ENCODE assay signal across 34 cellular contexts in genomic region chr17:41627316-41628072, GRCh38. TPM values are rescaled to one million over a fixed set of nuclear protein-coding genes. Genes with fewer than 3 reads are reported as not detected.
DNase-seq lines count a peak whose midpoint lies in the region; ATAC-seq and TF ChIP-seq lines count a peak whose summit lies in the region.
"Had no signal": no experiment of that assay in that cellular context is flagged by ENCODE, and none has a peak within 500 bp of the region (broad histone marks: within the 10 kb centered on the region; RNA-seq: fewer than 3 reads in every experiment).

No MANE protein-coding gene starts in this region.

- H4K20me1 ChIP-seq in GM23338 (replicated peaks; ENCODE audit: insufficient read depth) = no peaks in the 10 kb centered on the region
- H4K20me1 ChIP-seq in osteoblast (ENCODE audit: insufficient read depth, low read length) = no peaks in the 10 kb centered on the region
- H4K20me1 ChIP-seq: BLaER1 had no signal

- CTCF ChIA-PET in RWPE1 (lab: Yijun Ruan, JAX) = no interaction called here

- peaks cover 21% of the 10 kb centered on the region for H3K4me1 Mint-ChIP-seq in GM23338
- H3K4me1 Mint-ChIP-seq: activated CD8-positive, alpha-beta memory T cell treated with anti-CD3 and anti-CD28 coated beads, Interleukin-2, amount 10 ng/mL, durations not matched to agents 7 days and 5 days; activated naive CD4-positive, alpha-beta T cell treated with anti-CD3 and anti-CD28 coated beads, Interleukin-2, amount 50 U/mL, for 24 hours had no signal

- H3K27me3 ChIP-seq in GM23338 (ENCODE audit: insufficient read depth) (no peaks in the 10 kb centered on the region), osteoblast (ENCODE audit: insufficient read depth, low read length) (no peaks in the 10 kb centered on the region)
- H3K27me3 ChIP-seq in effector memory CD4-positive, alpha-beta T cell (replicated peaks; ENCODE audit: control insufficient read depth, insufficient read depth, low read length, poor library complexity, severe bottlenecking) = no peaks in the 10 kb centered on the region
- H3K27me3 ChIP-seq: BLaER1, breast epithelium, colonic mucosa, MG63 had no signal

- H3K27ac ChIP-seq in GM23338 (ENCODE audit: low read depth) (no peak overlapping the region), RWPE1 (peak overlapping the region; percentile 100), epithelial cell of prostate (peak overlapping the region; percentile 100), osteoblast (ENCODE audit: low read depth, low read length) (no peak overlapping the region)
- no peak overlapping the region for H3K27ac ChIP-seq in effector memory CD4-positive, alpha-beta T cell (ENCODE audit: insufficient read depth, low read length, poor library complexity, severe bottlenecking)
- H3K27ac ChIP-seq: BLaER1, breast epithelium, colonic mucosa, esophagus muscularis mucosa had no signal

- no peaks in the 10 kb centered on the region for H3K9me2 ChIP-seq in GM23338 (ENCODE audit: insufficient read depth)

- H3K4me1 ChIP-seq in GM23338 (ENCODE audit: insufficient read depth) (peaks cover 6% of the 10 kb centered on the region; the same call in 1 of the 2 replicates), osteoblast (ENCODE audit: insufficient read depth, low read length) (peaks cover 9% of the 10 kb centered on the region)
- H3K4me1 ChIP-seq in effector memory CD4-positive, alpha-beta T cell (ENCODE audit: control insufficient read depth, insufficient read depth, low read length, poor library complexity, severe bottlenecking) = no peaks in the 10 kb centered on the region
- H3K4me1 ChIP-seq: breast epithelium, colonic mucosa, esophagus muscularis mucosa had no signal

- H3K9me3 Mint-ChIP-seq in GM23338 = no peaks in the 10 kb centered on the region
- H3K9me3 Mint-ChIP-seq: activated naive CD4-positive, alpha-beta T cell treated with anti-CD3 and anti-CD28 coated beads, Interleukin-2, amount 50 U/mL, for 24 hours; naive thymus-derived CD4-positive, alpha-beta T cell had no signal

- H3K36me3 Mint-ChIP-seq in GM23338 (ENCODE audit: low read depth) = no peaks in the 10 kb centered on the region
- H3K36me3 Mint-ChIP-seq: activated CD8-positive, alpha-beta memory T cell treated with anti-CD3 and anti-CD28 coated beads, Interleukin-2, amount 10 ng/mL, durations not matched to agents 7 days and 5 days; activated naive CD4-positive, alpha-beta T cell treated with anti-CD3 and anti-CD28 coated beads, Interleukin-2, amount 50 U/mL, for 24 hours; naive thymus-derived CD4-positive, alpha-beta T cell had no signal

- no peak overlapping the region; the same call in 2 of the 3 replicates for H3K4me3 Mint-ChIP-seq in GM23338
- H3K4me3 Mint-ChIP-seq: activated CD8-positive, alpha-beta memory T cell treated with anti-CD3 and anti-CD28 coated beads, Interleukin-2, amount 10 ng/mL, durations not matched to agents 7 days and 5 days; activated naive CD4-positive, alpha-beta T cell treated with anti-CD3 and anti-CD28 coated beads, Interleukin-2, amount 50 U/mL, for 24 hours; naive thymus-derived CD4-positive, alpha-beta T cell had no signal

- POLR2A ChIA-PET in RWPE1 (lab: Yijun Ruan, JAX; ENCODE audit: low non-redundant PET) = no interaction called here

- H3K36me3 ChIP-seq in GM23338 (ENCODE audit: insufficient read depth) = no peaks in the 10 kb centered on the region
- H3K36me3 ChIP-seq in osteoblast (ENCODE audit: insufficient read depth, low read length) = no peaks in the 10 kb centered on the region
- no peaks in the 10 kb centered on the region for H3K36me3 ChIP-seq in effector memory CD4-positive, alpha-beta T cell (ENCODE audit: control insufficient read depth, insufficient read depth, low read length)
- H3K36me3 ChIP-seq: BLaER1, breast epithelium, colonic mucosa, esophagus muscularis mucosa, MG63 had no signal

- no peaks in the 10 kb centered on the region for H3F3A ChIP-seq in GM23338 (replicated peaks; ENCODE audit: low read depth)

- no peak overlapping the region; the same call in 1 of the 2 replicates for H3K27ac Mint-ChIP-seq in GM23338
- H3K27ac Mint-ChIP-seq: activated CD8-positive, alpha-beta memory T cell treated with anti-CD3 and anti-CD28 coated beads, Interleukin-2, amount 10 ng/mL, durations not matched to agents 7 days and 5 days; activated naive CD4-positive, alpha-beta T cell treated with anti-CD3 and anti-CD28 coated beads, Interleukin-2, amount 50 U/mL, for 24 hours; naive thymus-derived CD4-positive, alpha-beta T cell had no signal

- H3K79me2 ChIP-seq in GM23338 (replicated peaks; ENCODE audit: insufficient read depth) = no peaks in the 10 kb centered on the region
- H3K79me2 ChIP-seq in osteoblast (ENCODE audit: insufficient read depth, low read length) = no peaks in the 10 kb centered on the region

- H3K4me2 ChIP-seq in GM23338 (no peak overlapping the region), osteoblast (ENCODE audit: insufficient read depth, low read length) (no peak overlapping the region)
- H3K4me2 ChIP-seq: BLaER1 had no signal

- DNase-seq in GM23338 (ENCODE audit: low spot score) (peak; percentile 23), RWPE1 (ENCODE audit: low spot score) (no peak), epithelial cell of prostate (ENCODE audit: low read depth, low spot score) (no peak), osteoblast (ENCODE audit: insufficient read length, low spot score, missing footprints) (peak; percentile 67), DMS153 (lab: John Stamatoyannopoulos, UW) (no peak)
- DNase-seq in effector memory CD4-positive, alpha-beta T cell = no peak
- DNase-seq in activated CD4-positive, CD25-positive, alpha-beta regulatory T cell treated with anti-CD3 and anti-CD28 coated beads, Interleukin-2, amount 50 U/mL, for 72 hours = no peak
- DNase-seq: activated CD4-positive, alpha-beta T cell treated with anti-CD3 and anti-CD28 coated beads, Interleukin-2, amount 50 U/mL, for 1 hour; activated CD8-positive, alpha-beta memory T cell treated with anti-CD3 and anti-CD28 coated beads, Interleukin-2, amount 10 ng/mL, durations not matched to agents 7 days and 5 days; amygdala; colonic mucosa; DMS79 treated with DMSO at 0.1 percent for 48 hours; KG1; MG63; midbrain; naive thymus-derived CD4-positive, alpha-beta T cell; NCI-H1436; NCI-H2107; NCI-H774; SHP77; small intestine; stimulated activated CD4-positive, alpha-beta T cell treated with anti-CD3 and anti-CD28 coated beads, Interleukin-2, amount 100 ng/mL, for 24 hours; T1000; trophoblast cell had no signal

- H3K27me3 Mint-ChIP-seq in GM23338 (ENCODE audit: insufficient read depth, low read depth, poor library complexity) = peaks cover 17% of the 10 kb centered on the region
- H3K27me3 Mint-ChIP-seq: activated CD8-positive, alpha-beta memory T cell treated with anti-CD3 and anti-CD28 coated beads, Interleukin-2, amount 10 ng/mL, durations not matched to agents 7 days and 5 days; activated naive CD4-positive, alpha-beta T cell treated with anti-CD3 and anti-CD28 coated beads, Interleukin-2, amount 50 U/mL, for 24 hours had no signal

- no peak overlapping the region for H2AFZ ChIP-seq in GM23338
- no peak overlapping the region for H2AFZ ChIP-seq in osteoblast (ENCODE audit: low read length)

- peak in 1 of 2 experiments; percentile 55; a peak in 2 of 4 replicates for TF ChIP-seq CTCF in GM23338 (conservative IDR thresholded peaks at IDR 0.05; ENCODE audit: low read depth in 2 of 2)
- no peak for TF ChIP-seq CTCF in RWPE1 (conservative IDR thresholded peaks at IDR 0.05; ENCODE audit: low read depth)
- no peak for TF ChIP-seq CTCF in osteoblast (IDR thresholded peaks at IDR 0.05; ENCODE audit: extremely low read depth, low read depth, low read length)

- H3K4me3 ChIP-seq in GM23338 (no peak overlapping the region), osteoblast (ENCODE audit: insufficient read depth, low read length) (no peak overlapping the region)
- no peak overlapping the region for H3K4me3 ChIP-seq in effector memory CD4-positive, alpha-beta T cell (ENCODE audit: insufficient read depth, low read depth, low read length, poor library complexity, severe bottlenecking)
- H3K4me3 ChIP-seq: BLaER1, breast epithelium, colonic mucosa, esophagus muscularis mucosa, MG63 had no signal

- ATAC-seq in GM23338 (peak; percentile 43; the same call in 2 of the 3 replicates), HG02973 (IDR thresholded peaks at IDR 0.05; ENCODE audit: unreplicated experiment) (no peak)
- ATAC-seq: activated CD8-positive, alpha-beta memory T cell treated with anti-CD3 and anti-CD28 coated beads, Interleukin-2, amount 10 ng/mL, durations not matched to agents 7 days and 5 days; HCT116; left lobe of liver; naive thymus-derived CD4-positive, alpha-beta T cell had no signal

- H3K9me3 ChIP-seq in osteoblast (ENCODE audit: low read depth, low read length) = no peaks in the 10 kb centered on the region
- no peaks in the 10 kb centered on the region for H3K9me3 ChIP-seq in effector memory CD4-positive, alpha-beta T cell (ENCODE audit: control insufficient read depth, low read length)
- H3K9me3 ChIP-seq: BLaER1, breast epithelium, colonic mucosa, esophagus muscularis mucosa had no signal

TF ChIP-seq in GM23338, 12 proteins besides CTCF, POLR2A, EP300 and RAD21 (continues in another document):
- TF ChIP-seq, protein P1, sequence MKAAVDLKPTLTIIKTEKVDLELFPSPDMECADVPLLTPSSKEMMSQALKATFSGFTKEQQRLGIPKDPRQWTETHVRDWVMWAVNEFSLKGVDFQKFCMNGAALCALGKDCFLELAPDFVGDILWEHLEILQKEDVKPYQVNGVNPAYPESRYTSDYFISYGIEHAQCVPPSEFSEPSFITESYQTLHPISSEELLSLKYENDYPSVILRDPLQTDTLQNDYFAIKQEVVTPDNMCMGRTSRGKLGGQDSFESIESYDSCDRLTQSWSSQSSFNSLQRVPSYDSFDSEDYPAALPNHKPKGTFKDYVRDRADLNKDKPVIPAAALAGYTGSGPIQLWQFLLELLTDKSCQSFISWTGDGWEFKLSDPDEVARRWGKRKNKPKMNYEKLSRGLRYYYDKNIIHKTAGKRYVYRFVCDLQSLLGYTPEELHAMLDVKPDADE (IDR thresholded peaks at IDR 0.05) = no peak
- TF ChIP-seq NANOG (IDR thresholded peaks at IDR 0.05; ENCODE audit: borderline replicate concordance) (no peak), EZH2phosphoT487 (IDR thresholded peaks at IDR 0.05; ENCODE audit: unreplicated experiment) (no peak), STAT1 (IDR thresholded peaks at IDR 0.05; ENCODE audit: unreplicated experiment) (no peak)

RNA-seq across cellular contexts. Expression of gene KRT17, which starts 3.1 kb away (rescaled TPM):
- 0.63 TPM in 1 of 2 replicates, not detected in the other for total RNA-seq in GM23338 (2014; rRNA removed; shearing (Covaris generic))
- 1.8 TPM in 2 replicates for polyA plus RNA-seq in GM23338 (2016; fragmentation: Nextera tagmentation; extraction: Ambion mirVana)
- total RNA-seq in osteoblast = 4.3 and 4.7 TPM in 2 replicates
- total RNA-seq: left lobe of liver; naive thymus-derived CD4-positive, alpha-beta T cell had no signal
- polyA plus RNA-seq: naive thymus-derived CD4-positive, alpha-beta T cell had no signal

RNA-seq across cellular contexts. Expression of gene KRT16, which starts 14.9 kb away (rescaled TPM):
- not detected in 2 replicates for total RNA-seq in GM23338 (2014; rRNA removed; shearing (Covaris generic))
- polyA plus RNA-seq in GM23338 (2016; fragmentation: Nextera tagmentation; extraction: Ambion mirVana) = not detected in 2 replicates
- 4.3 and 5.6 TPM in 2 replicates for total RNA-seq in osteoblast
- total RNA-seq: activated CD8-positive, alpha-beta memory T cell treated with anti-CD3 and anti-CD28 coated beads, Interleukin-2, amount 10 ng/mL, durations not matched to agents 7 days and 5 days; colonic mucosa; frontal cortex; left lobe of liver; naive thymus-derived CD4-positive, alpha-beta T cell; OCI-LY7 had no signal
- polyA plus RNA-seq: naive thymus-derived CD4-positive, alpha-beta T cell had no signal

RNA-seq across cellular contexts. Expression of gene KRT14, which starts 40.8 kb away (rescaled TPM):
- total RNA-seq in GM23338 (2014; rRNA removed; shearing (Covaris generic)) = not detected in 2 replicates
- not detected in 2 replicates for polyA plus RNA-seq in GM23338 (2016; fragmentation: Nextera tagmentation; extraction: Ambion mirVana)
- total RNA-seq in osteoblast = 12.3 and 23.0 TPM in 2 replicates
- total RNA-seq: activated CD8-positive, alpha-beta memory T cell treated with anti-CD3 and anti-CD28 coated beads, Interleukin-2, amount 10 ng/mL, durations not matched to agents 7 days and 5 days; colonic mucosa; frontal cortex; left lobe of liver; naive thymus-derived CD4-positive, alpha-beta T cell had no signal
- polyA plus RNA-seq: naive thymus-derived CD4-positive, alpha-beta T cell had no signal

RNA-seq across cellular contexts. Expression of gene KRT9, which starts 55.6 kb away (rescaled TPM):
- total RNA-seq in GM23338 (2014; rRNA removed; shearing (Covaris generic)) = not detected in 2 replicates
- polyA plus RNA-seq in GM23338 (2016; fragmentation: Nextera tagmentation; extraction: Ambion mirVana) = not detected in 2 replicates
- total RNA-seq in osteoblast = not detected in 2 replicates
- total RNA-seq: activated CD8-positive, alpha-beta memory T cell treated with anti-CD3 and anti-CD28 coated beads, Interleukin-2, amount 10 ng/mL, durations not matched to agents 7 days and 5 days; colonic mucosa; esophagus muscularis mucosa; frontal cortex; left lobe of liver; naive thymus-derived CD4-positive, alpha-beta T cell; OCI-LY7; omental fat pad had no signal
- polyA plus RNA-seq: naive thymus-derived CD4-positive, alpha-beta T cell had no signal

Comparison
In these comparisons a context has a peak if more than half of its experiments do, and no peak if none do; other contexts are left out.
1. DNase-seq: peak in GM23338 (single experiment) and osteoblast (single experiment); none in RWPE1 (single experiment), epithelial cell of prostate (single experiment), DMS153 (single experiment), effector memory CD4-positive, alpha-beta T cell (0 of 3) and activated CD4-positive, CD25-positive, alpha-beta regulatory T cell treated with anti-CD3 and anti-CD28 coated beads, Interleukin-2, amount 50 U/mL, for 72 hours (single experiment).
2. H3K27ac ChIP-seq: peak in RWPE1 (single experiment) and epithelial cell of prostate (single experiment); none in GM23338 (single experiment), osteoblast (single experiment) and effector memory CD4-positive, alpha-beta T cell (single experiment).
3. RNA of gene KRT14, which starts 40.8 kb away (total RNA-seq): 12.3 to 23.0 TPM in osteoblast; not detected in GM23338; every median in the first group is over 10 times any median in the second.